In the genomic region with DNA sequence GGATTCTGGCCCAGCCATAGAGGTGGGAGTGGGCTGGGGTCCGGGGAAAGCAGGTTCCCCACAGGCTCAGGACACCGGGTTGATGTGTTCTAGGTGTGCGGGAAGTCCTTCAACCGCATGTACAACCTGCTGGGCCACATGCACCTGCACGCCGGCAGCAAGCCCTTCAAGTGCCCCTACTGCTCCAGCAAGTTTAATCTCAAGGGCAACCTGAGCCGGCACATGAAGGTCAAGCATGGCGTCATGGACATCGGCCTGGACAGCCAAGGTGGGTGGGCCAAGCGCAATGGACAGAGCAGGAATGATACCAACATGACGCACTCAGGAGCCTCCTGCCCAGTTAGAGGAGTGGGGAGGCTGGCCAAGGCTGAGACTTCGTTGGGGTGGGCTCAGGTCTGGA, we compare ENCODE assay signal across 17 cellular contexts. TPM values are rescaled to one million over a fixed set of nuclear protein-coding genes. Genes with fewer than 3 reads are reported as not detected.
DNase-seq lines count a peak whose midpoint lies in the region; ATAC-seq and TF ChIP-seq lines count a peak whose summit lies in the region.
"Had no signal": no experiment of that assay in that cellular context is flagged by ENCODE, and none has a peak within 500 bp of the region (broad histone marks: within the 10 kb centered on the region; RNA-seq: fewer than 3 reads in every experiment).

No MANE protein-coding gene starts in this region.

- TF ChIP-seq CTCF in KMS-11 (conservative IDR thresholded peaks at IDR 0.05; ENCODE audit: low read depth, low read length) = no peak
- no peak for TF ChIP-seq CTCF in RWPE1 (conservative IDR thresholded peaks at IDR 0.05; ENCODE audit: low read depth)
- no peak for TF ChIP-seq CTCF in left lung (IDR thresholded peaks at IDR 0.05)
- no peak for TF ChIP-seq CTCF in smooth muscle cell (IDR thresholded peaks at IDR 0.05; ENCODE audit: borderline replicate concordance, insufficient read depth, poor library complexity, severe bottlenecking)
- TF ChIP-seq CTCF in ascending aorta (IDR thresholded peaks at IDR 0.05) = no peak

- H3K79me2 ChIP-seq in KMS-11 (ENCODE audit: insufficient read depth, low read depth) = 0 out of 2 replicates have a peak, but pooled peaks cover 11% of the 10 kb centered on the region
- H3K79me2 ChIP-seq in smooth muscle cell (ENCODE audit: low read depth) = no peaks in the 10 kb centered on the region

- H3K9ac ChIP-seq in KMS-11 (no peak overlapping the region; the same call in 1 of the 2 replicates), smooth muscle cell (ENCODE audit: low read depth) (no peak overlapping the region)

- H3K9me3 ChIP-seq in left lung (no peaks in the 10 kb centered on the region), smooth muscle cell (replicated peaks; ENCODE audit: low read depth) (no peaks in the 10 kb centered on the region), ascending aorta (no peaks in the 10 kb centered on the region)
- H3K9me3 ChIP-seq: Peyer's patch had no signal

- peaks cover 80% of the 10 kb centered on the region for H3K4me1 ChIP-seq in KMS-11 (ENCODE audit: low read depth, poor library complexity, severe bottlenecking)
- peaks cover 0 to 37% of the 10 kb centered on the region in 2 donors for H3K4me1 ChIP-seq in left lung
- H3K4me1 ChIP-seq in smooth muscle cell (ENCODE audit: low read depth) = no peaks in the 10 kb centered on the region
- peaks cover 0 to 2% of the 10 kb centered on the region in 2 donors for H3K4me1 ChIP-seq in ascending aorta

- H3K4me2 ChIP-seq in KMS-11 (peak overlapping the region; percentile 92; the same call in 1 of the 2 replicates), smooth muscle cell (no peak overlapping the region)

- 98% methylated on average over 12 of the region's 12 CpGs for WGBS in smooth muscle cell (ENCODE audit: low lambda C conversion rate)

- POLR2A ChIA-PET in RWPE1 (lab: Yijun Ruan, JAX; ENCODE audit: low non-redundant PET) = no interaction called here

- H3K36me3 ChIP-seq in KMS-11 (ENCODE audit: insufficient read depth) = no peaks in the 10 kb centered on the region
- H3K36me3 ChIP-seq in left lung = peaks cover 0 to 75% of the 10 kb centered on the region in 2 donors
- H3K36me3 ChIP-seq in smooth muscle cell (ENCODE audit: low read depth) = no peaks in the 10 kb centered on the region
- peaks cover 22 to 27% of the 10 kb centered on the region in 2 donors for H3K36me3 ChIP-seq in ascending aorta

- H3K4me3 ChIP-seq in KMS-11 (IDR thresholded peaks at IDR 0.05; ENCODE audit: insufficient read depth, low read depth, low read length) (no peak overlapping the region), left lung (no peak overlapping the region), smooth muscle cell (no peak overlapping the region), ascending aorta (no peak overlapping the region)
- H3K4me3 ChIP-seq: Peyer's patch had no signal

- CTCF ChIA-PET in RWPE1 (lab: Yijun Ruan, JAX) = no interaction called here

- H3K27me3 ChIP-seq in KMS-11 (ENCODE audit: insufficient read depth, low read depth) = no peaks in the 10 kb centered on the region
- no peaks in the 10 kb centered on the region for H3K27me3 ChIP-seq in left lung
- H3K27me3 ChIP-seq in smooth muscle cell (ENCODE audit: low read depth) = no peaks in the 10 kb centered on the region
- no peaks in the 10 kb centered on the region for H3K27me3 ChIP-seq in ascending aorta
- H3K27me3 ChIP-seq: Peyer's patch had no signal

- H2AFZ ChIP-seq in KMS-11 (ENCODE audit: low read depth) = no peak overlapping the region
- H2AFZ ChIP-seq in smooth muscle cell (ENCODE audit: low read depth) = no peak overlapping the region

- H4K20me1 ChIP-seq in KMS-11 (ENCODE audit: insufficient read depth) (no peaks in the 10 kb centered on the region), smooth muscle cell (ENCODE audit: low read depth) (peaks cover 20% of the 10 kb centered on the region)

- no peaks in the 10 kb centered on the region for H3F3A ChIP-seq in smooth muscle cell (ENCODE audit: low read depth)

- ATAC-seq in left lung (peak; percentile 37), GM21825 (IDR thresholded peaks at IDR 0.05; ENCODE audit: unreplicated experiment) (no peak)

- H3K27ac ChIP-seq in KMS-11 (peak overlapping the region; percentile 77; the same call in 1 of the 2 replicates), RWPE1 (peak overlapping the region; percentile 28), left lung (no peak overlapping the region), smooth muscle cell (ENCODE audit: low read depth) (peak overlapping the region; percentile 87), ascending aorta (no peak overlapping the region)
- H3K27ac ChIP-seq: Peyer's patch had no signal

- no peak for DNase-seq in RWPE1 (ENCODE audit: low spot score)
- no peak for DNase-seq in left lung
- DNase-seq in smooth muscle cell (lab: John Stamatoyannopoulos, UW; ENCODE audit: unreplicated experiment) = no peak
- no peak for DNase-seq in ecto neural progenitor cell (ENCODE audit: low spot score)
- DNase-seq in ascending aorta (ENCODE audit: low spot score in 2 of 2) = no peak
- DNase-seq: ACHN, AML-193, DMS 273 treated with DMSO at 0.1 percent for 48 hours, Karpas-422, NCI-H1105 treated with DMSO at 0.1 percent for 48 hours, NCI-H187, NCI-H226, NCI-H524 treated with DMSO at 0.1 percent for 48 hours, Peyer's patch, SIG-M5 had no signal

- intact Hi-C loops in left lung (cut with DNase I) = no loop called here
- intact Hi-C loops in ascending aorta (cut with DNase I) = loop anchor here (5.0 kb wide), 1 partner anchor 162 kb away; the partner anchor contains the start of gene ARPIN

RNA-seq across cellular contexts. Expression of gene IDH2, which starts 28.2 kb away (rescaled TPM):
- total RNA-seq in left lung (10 to 100 TPM; 92.7 to 95.3 TPM), smooth muscle cell (67.9 and 82.9 TPM in 2 replicates), ascending aorta (49.7 TPM)
- polyA plus RNA-seq in smooth muscle cell = 265 and 278 TPM in 2 replicates

Comparison
In these comparisons a context has a peak if more than half of its experiments do, and no peak if none do; other contexts are left out.
1. H3K27ac ChIP-seq: peak in KMS-11 (single experiment), RWPE1 (single experiment) and smooth muscle cell (single experiment); none in left lung (0 of 2) and ascending aorta (0 of 2).